31 cellular contexts compared by ENCODE assay signal in genomic region chr10:68185085-68185484, GRCh38. TPM values are rescaled to one million over a fixed set of nuclear protein-coding genes. Genes with fewer than 3 reads are reported as not detected.
"Had no signal": no experiment of that assay in that cellular context is flagged by ENCODE, and none has a peak within 500 bp of the region (broad histone marks: within the 10 kb centered on the region; RNA-seq: fewer than 3 reads in every experiment).

No MANE protein-coding gene starts in this region.

- H3K4me1 Mint-ChIP-seq: immature natural killer cell; mesothelial cell of epicardium; stimulated activated naive B cell treated with anti-CD40 and anti-IgM and Interleukin-4, amounts not matched to agents 10 μg/mL and 1 μg/mL and 100 μg/mL, for 72 hours had no signal

- H3K79me2 ChIP-seq: parathyroid adenoma had no signal

- ATAC-seq: left colon; left lung; lower lobe of right lung; naive thymus-derived CD4-positive, alpha-beta T cell; natural killer cell treated with Interleukin-12 subunit alpha and Interleukin-12 subunit beta and Interleukin-15 and Interleukin-18, amount 100 ng/mL, for 72 hours; sciatic nerve; stimulated activated naive B cell treated with anti-CD40 and anti-IgM and Interleukin-4, amounts not matched to agents 10 μg/mL and 1 μg/mL and 100 μg/mL, for 72 hours; stimulated activated naive CD8-positive, alpha-beta T cell treated with anti-CD3 and anti-CD28 coated beads, Interleukin-15, Interleukin-2, amounts not matched to agents 100 U/mL and 50 U/mL, for 24 hours had no signal

- H3K27me3 ChIP-seq: right atrium auricular region, stomach, testis, thyroid gland, transverse colon, upper lobe of left lung had no signal

- H3K27ac ChIP-seq: left lung, lower lobe of right lung, parathyroid adenoma, right atrium auricular region, skin epidermis, stomach, testis, thyroid gland, transverse colon, upper lobe of left lung had no signal

- H3K36me3 ChIP-seq: left lung, lower lobe of right lung, right atrium auricular region, stomach, thyroid gland, transverse colon, upper lobe of left lung had no signal

- H2AFZ ChIP-seq: parathyroid adenoma had no signal

- H3K4me3 Mint-ChIP-seq: immature natural killer cell; mesothelial cell of epicardium; naive thymus-derived CD4-positive, alpha-beta T cell; natural killer cell treated with Interleukin-12 subunit alpha and Interleukin-12 subunit beta and Interleukin-15 and Interleukin-18, amount 100 ng/mL, for 72 hours; stimulated activated naive B cell treated with anti-CD40 and anti-IgM and Interleukin-4, amounts not matched to agents 10 μg/mL and 1 μg/mL and 100 μg/mL, for 72 hours had no signal

- H3K4me1 ChIP-seq: left lung, lower lobe of right lung, parathyroid adenoma, right atrium auricular region, stomach, testis, thyroid gland, transverse colon, upper lobe of left lung had no signal

- DNase-seq: hypothalamus; immature natural killer cell; kidney; left colon; left lung; lower lobe of right lung; mammary epithelial cell; naive thymus-derived CD4-positive, alpha-beta T cell; nucleus accumbens; stimulated activated CD4-positive, alpha-beta T cell treated with anti-CD3 and anti-CD28 coated beads, Interleukin-12 subunit alpha, Interleukin-12 subunit beta, amount 100 ng/mL, for 4 hours; stimulated activated CD4-positive, alpha-beta T cell treated with anti-CD3 and anti-CD28 coated beads, Interleukin-15, amount 100 ng/mL, for 24 hours; stimulated activated CD4-positive, alpha-beta T cell treated with anti-CD3 and anti-CD28 coated beads, Interleukin-2, amount 100 ng/mL, for 24 hours; stimulated activated CD4-positive, alpha-beta T cell treated with anti-CD3 and anti-CD28 coated beads, Interleukin-4, amount 100 ng/mL, for 1 hour; stimulated activated naive B cell treated with anti-CD40 and anti-IgM and Interleukin-4, amounts not matched to agents 10 μg/mL and 1 μg/mL and 100 μg/mL, for 72 hours; stimulated activated naive CD8-positive, alpha-beta T cell treated with anti-CD3 and anti-CD28 coated beads, Interleukin-15, Interleukin-2, amounts not matched to agents 100 U/mL and 50 U/mL, for 24 hours; stomach; testis; thyroid gland; transverse colon; upper lobe of left lung had no signal

- H3K27ac Mint-ChIP-seq: immature natural killer cell; mesothelial cell of epicardium; naive thymus-derived CD4-positive, alpha-beta T cell; natural killer cell treated with Interleukin-12 subunit alpha and Interleukin-12 subunit beta and Interleukin-15 and Interleukin-18, amount 100 ng/mL, for 72 hours; stimulated activated naive B cell treated with anti-CD40 and anti-IgM and Interleukin-4, amounts not matched to agents 10 μg/mL and 1 μg/mL and 100 μg/mL, for 72 hours had no signal

- H3K4me3 ChIP-seq: left lung, lower lobe of right lung, right atrium auricular region, skin epidermis, testis, thyroid gland, transverse colon, upper lobe of left lung had no signal

- H3K36me3 Mint-ChIP-seq: immature natural killer cell; mesothelial cell of epicardium; naive thymus-derived CD4-positive, alpha-beta T cell; natural killer cell treated with Interleukin-12 subunit alpha and Interleukin-12 subunit beta and Interleukin-15 and Interleukin-18, amount 100 ng/mL, for 72 hours; stimulated activated naive B cell treated with anti-CD40 and anti-IgM and Interleukin-4, amounts not matched to agents 10 μg/mL and 1 μg/mL and 100 μg/mL, for 72 hours had no signal

- H3K9me3 ChIP-seq: left lung, lower lobe of right lung, right atrium auricular region, stomach, testis, thyroid gland, transverse colon, upper lobe of left lung had no signal

- H3K9ac ChIP-seq: parathyroid adenoma had no signal

- H3K9me3 Mint-ChIP-seq: immature natural killer cell; mesothelial cell of epicardium; naive thymus-derived CD4-positive, alpha-beta T cell; natural killer cell treated with Interleukin-12 subunit alpha and Interleukin-12 subunit beta and Interleukin-15 and Interleukin-18, amount 100 ng/mL, for 72 hours; stimulated activated naive B cell treated with anti-CD40 and anti-IgM and Interleukin-4, amounts not matched to agents 10 μg/mL and 1 μg/mL and 100 μg/mL, for 72 hours had no signal

RNA-seq across cellular contexts. Expression of gene ATOH7, which starts 46.8 kb away (rescaled TPM):
- total RNA-seq: left lung; lower lobe of right lung; mammary epithelial cell; mononuclear cell; naive thymus-derived CD4-positive, alpha-beta T cell; natural killer cell treated with Interleukin-12 subunit alpha and Interleukin-12 subunit beta and Interleukin-15 and Interleukin-18, amount 100 ng/mL, for 72 hours; osteocyte; posterior vena cava; pulmonary artery endothelial cell; right atrium auricular region; stomach; thyroid gland; upper lobe of left lung; urinary bladder had no signal
- polyA plus RNA-seq: immature natural killer cell; naive thymus-derived CD4-positive, alpha-beta T cell had no signal
